8 cellular contexts compared by ENCODE assay signal in genomic region chr2:69643602-69644505, GRCh38. TPM values are rescaled to one million over a fixed set of nuclear protein-coding genes. Genes with fewer than 3 reads are reported as not detected.
DNase-seq lines count a peak whose midpoint lies in the region; ATAC-seq and TF ChIP-seq lines count a peak whose summit lies in the region.

Gene AAK1, minus strand, starts transcription at chr2:69643739. Its CDS starts 699 bp downstream, at chr2:69643040.

- peak within 1 kb of the TSS; percentile 98 for H3K27ac Mint-ChIP-seq in activated naive CD8-positive, alpha-beta T cell treated with anti-CD3 and anti-CD28 coated beads for 36 hours
- H3K27ac Mint-ChIP-seq in glutamatergic neuron (ENCODE audit: unreplicated experiment) = peak within 1 kb of the TSS; percentile 95
- peak within 1 kb of the TSS; percentile 99 for H3K27ac Mint-ChIP-seq in osteocyte (ENCODE audit: unreplicated experiment)

- H3K4me1 Mint-ChIP-seq in activated naive CD8-positive, alpha-beta T cell treated with anti-CD3 and anti-CD28 coated beads for 36 hours = peaks cover 54% of the 10 kb centered on the region
- peaks cover 14% of the 10 kb centered on the region for H3K4me1 Mint-ChIP-seq in glutamatergic neuron (ENCODE audit: low read depth, unreplicated experiment)
- peaks cover 45% of the 10 kb centered on the region for H3K4me1 Mint-ChIP-seq in osteocyte (ENCODE audit: unreplicated experiment)

- H3K27ac ChIP-seq in thoracic aorta = peak within 1 kb of the TSS; percentile 96 to 97

- peak within 1 kb of the TSS; percentile 95 for H3K4me3 ChIP-seq in thoracic aorta

- TF ChIP-seq CTCF in glutamatergic neuron (IDR thresholded peaks at IDR 0.05; ENCODE audit: partially characterized antibody, unreplicated experiment) = no peak
- TF ChIP-seq CTCF in osteocyte (IDR thresholded peaks at IDR 0.05) = no peak
- TF ChIP-seq CTCF in thoracic aorta (IDR thresholded peaks at IDR 0.05) = no peak

- H3K4me1 ChIP-seq in thoracic aorta (ENCODE audit: control insufficient read depth in 1 of 2, low read depth in 2 of 2) = peaks cover 33 to 52% of the 10 kb centered on the region in 2 donors

- no peaks in the 10 kb centered on the region for H3K9me3 Mint-ChIP-seq in activated naive CD8-positive, alpha-beta T cell treated with anti-CD3 and anti-CD28 coated beads for 36 hours
- H3K9me3 Mint-ChIP-seq in glutamatergic neuron (ENCODE audit: unreplicated experiment) (peaks cover 5% of the 10 kb centered on the region), osteocyte (ENCODE audit: unreplicated experiment) (no peaks in the 10 kb centered on the region)

- H3K27me3 ChIP-seq in thoracic aorta (replicated peaks; ENCODE audit: insufficient read depth) = no peaks in the 10 kb centered on the region

- no peaks in the 10 kb centered on the region for H3K27me3 Mint-ChIP-seq in activated naive CD8-positive, alpha-beta T cell treated with anti-CD3 and anti-CD28 coated beads for 36 hours
- H3K27me3 Mint-ChIP-seq in glutamatergic neuron (ENCODE audit: unreplicated experiment) (peaks cover 4% of the 10 kb centered on the region), osteocyte (ENCODE audit: unreplicated experiment) (no peaks in the 10 kb centered on the region)

- ATAC-seq in HG02610 (IDR thresholded peaks at IDR 0.05; ENCODE audit: unreplicated experiment) = peak; percentile 43
- peak; percentile 86 for ATAC-seq in thoracic aorta (ENCODE audit: insufficient number of reproducible peaks, low FRiP score, low read depth)

- DNase-seq in GM04504 (ENCODE audit: low read depth) = peak; percentile 76
- peak; percentile 78 for DNase-seq in NCI-H1105 (lab: John Stamatoyannopoulos, UW)
- DNase-seq in SKM-1 treated with dmso at 0.1 percent for 144 hours (lab: John Stamatoyannopoulos, UW; ENCODE audit: unreplicated experiment) = peak; percentile 78
- peak; percentile 90 for DNase-seq in activated naive CD8-positive, alpha-beta T cell treated with anti-CD3 and anti-CD28 coated beads for 36 hours
- DNase-seq in glutamatergic neuron = peak; percentile 92
- peak; percentile 95 for DNase-seq in osteocyte (ENCODE audit: extremely low spot score, unreplicated experiment)
- peak; percentile 74 for DNase-seq in thoracic aorta (ENCODE audit: low spot score)

- peaks cover 34% of the 10 kb centered on the region for H3K36me3 Mint-ChIP-seq in activated naive CD8-positive, alpha-beta T cell treated with anti-CD3 and anti-CD28 coated beads for 36 hours
- H3K36me3 Mint-ChIP-seq in glutamatergic neuron (ENCODE audit: unreplicated experiment) (no peaks in the 10 kb centered on the region), osteocyte (ENCODE audit: unreplicated experiment) (peaks cover 4% of the 10 kb centered on the region)

- H3K4me3 Mint-ChIP-seq in activated naive CD8-positive, alpha-beta T cell treated with anti-CD3 and anti-CD28 coated beads for 36 hours = peak within 1 kb of the TSS; percentile 89
- H3K4me3 Mint-ChIP-seq in glutamatergic neuron (ENCODE audit: unreplicated experiment) (peak within 1 kb of the TSS; percentile 98), osteocyte (ENCODE audit: unreplicated experiment) (peak within 1 kb of the TSS; percentile 95)

- H3K9me3 ChIP-seq in thoracic aorta = no peaks in the 10 kb centered on the region

- no peaks in the 10 kb centered on the region for H3K36me3 ChIP-seq in thoracic aorta

RNA-seq across cellular contexts. Expression of gene AAK1, which starts in this region (rescaled TPM):
- 10 to 100 TPM; 78.3 to 85.4 TPM for total RNA-seq in activated naive CD8-positive, alpha-beta T cell treated with anti-CD3 and anti-CD28 coated beads for 36 hours
- total RNA-seq in glutamatergic neuron (ENCODE audit: unreplicated experiment) (68.2 TPM), osteocyte (66.0 and 75.0 TPM in 2 replicates), thoracic aorta (10 to 100 TPM; 55.2 to 77.9 TPM)

Comparison
In these comparisons a context has a peak if more than half of its experiments do, and no peak if none do; other contexts are left out.
1. Peak in every context shown above with its lines: DNase-seq, ATAC-seq, H3K4me3 ChIP-seq and H3K27ac ChIP-seq.